1 cellular context compared by ENCODE assay signal in the genomic region with DNA sequence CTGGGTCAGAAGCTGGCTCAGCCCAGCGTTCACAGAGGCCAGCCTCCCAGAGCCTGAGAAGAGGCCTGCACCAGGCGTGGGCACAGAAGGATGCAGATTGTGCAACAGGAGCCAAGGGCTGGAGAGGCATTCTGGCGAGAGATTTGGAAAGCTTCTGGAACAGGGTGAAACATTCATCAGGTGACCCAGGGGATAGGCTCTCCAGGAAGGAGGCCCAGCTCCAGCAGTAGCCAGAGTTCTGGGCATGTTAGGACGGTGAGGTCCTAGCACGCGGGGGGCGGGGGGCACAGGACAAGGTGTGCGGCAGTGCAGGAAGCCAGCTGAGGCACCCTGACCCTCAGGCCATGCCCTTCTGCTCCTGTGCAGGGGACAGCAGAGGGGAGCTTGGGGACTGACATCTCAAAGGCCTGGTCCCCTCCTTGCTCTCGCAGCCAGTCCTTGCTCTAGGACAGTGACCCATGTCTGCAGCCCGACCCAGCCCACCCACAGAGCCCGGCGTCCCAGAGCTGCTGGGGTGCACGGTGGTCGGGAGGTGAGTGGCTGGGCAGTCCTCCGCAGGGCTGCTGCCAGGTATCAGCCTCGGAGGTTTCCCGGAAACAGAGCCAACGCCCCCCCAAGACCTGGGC.
A peak's percentile ranks its signal among the peaks of the same experiment; 100 is the strongest.
TF ChIP-seq lines count a peak whose summit lies in the region.

No MANE protein-coding gene starts in this region.

TF ChIP-seq in HepG2, 621 proteins besides CTCF, POLR2A, EP300 and RAD21 (continued from another document and continues in another):
- TF ChIP-seq, protein P1, sequence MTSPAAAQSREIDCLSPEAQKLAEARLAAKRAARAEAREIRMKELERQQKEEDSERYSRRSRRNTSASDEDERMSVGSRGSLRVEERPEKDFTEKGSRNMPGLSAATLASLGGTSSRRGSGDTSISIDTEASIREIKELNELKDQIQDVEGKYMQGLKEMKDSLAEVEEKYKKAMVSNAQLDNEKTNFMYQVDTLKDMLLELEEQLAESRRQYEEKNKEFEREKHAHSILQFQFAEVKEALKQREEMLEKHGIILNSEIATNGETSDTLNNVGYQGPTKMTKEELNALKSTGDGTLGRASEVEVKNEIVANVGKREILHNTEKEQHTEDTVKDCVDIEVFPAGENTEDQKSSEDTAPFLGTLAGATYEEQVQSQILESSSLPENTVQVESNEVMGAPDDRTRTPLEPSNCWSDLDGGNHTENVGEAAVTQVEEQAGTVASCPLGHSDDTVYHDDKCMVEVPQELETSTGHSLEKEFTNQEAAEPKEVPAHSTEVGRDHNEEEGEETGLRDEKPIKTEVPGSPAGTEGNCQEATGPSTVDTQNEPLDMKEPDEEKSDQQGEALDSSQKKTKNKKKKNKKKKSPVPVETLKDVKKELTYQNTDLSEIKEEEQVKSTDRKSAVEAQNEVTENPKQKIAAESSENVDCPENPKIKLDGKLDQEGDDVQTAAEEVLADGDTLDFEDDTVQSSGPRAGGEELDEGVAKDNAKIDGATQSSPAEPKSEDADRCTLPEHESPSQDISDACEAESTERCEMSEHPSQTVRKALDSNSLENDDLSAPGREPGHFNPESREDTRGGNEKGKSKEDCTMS (CRISPR knock-in tag; conservative IDR thresholded peaks at IDR 0.05) = no peak
- TF ChIP-seq ZMYM4 (CRISPR knock-in tag; IDR thresholded peaks at IDR 0.05) (no peak), MTF1 (CRISPR knock-in tag; IDR thresholded peaks at IDR 0.05) (no peak), PRMT3 (CRISPR knock-in tag; IDR thresholded peaks at IDR 0.05; ENCODE audit: borderline replicate concordance, low read depth) (no peak), JARID2 (CRISPR knock-in tag; IDR thresholded peaks at IDR 0.05; ENCODE audit: insufficient replicate concordance) (no peak), ZNF619 (CRISPR knock-in tag; IDR thresholded peaks at IDR 0.05) (peak; percentile 78; the same call in 1 of the 2 replicates), ZNF296 (CRISPR knock-in tag; conservative IDR thresholded peaks at IDR 0.05) (0 out of 2 replicates have a peak, but pooled peaks have one; percentile 14), MTA3 (CRISPR knock-in tag; IDR thresholded peaks at IDR 0.05) (no peak), ZNF225 (CRISPR knock-in tag; IDR thresholded peaks at IDR 0.05) (no peak; the same call in 1 of the 2 replicates), ZNF230 (CRISPR knock-in tag; IDR thresholded peaks at IDR 0.05) (no peak), HCFC1 (IDR thresholded peaks at IDR 0.05; ENCODE audit: low read depth, low read length) (no peak), HHEX (CRISPR knock-in tag; IDR thresholded peaks at IDR 0.05) (no peak), ERF (CRISPR knock-in tag; IDR thresholded peaks at IDR 0.05) (no peak), ZNF616 (CRISPR knock-in tag; IDR thresholded peaks at IDR 0.05; ENCODE audit: low read depth) (no peak), PTBP1 (IDR thresholded peaks at IDR 0.05; ENCODE audit: low read depth, low read length, poor library complexity, severe bottlenecking) (no peak), RFXAP (CRISPR knock-in tag; IDR thresholded peaks at IDR 0.05; ENCODE audit: borderline replicate concordance) (no peak), SMC3 (IDR thresholded peaks at IDR 0.05; ENCODE audit: low read length) (no peak), HMG20B (CRISPR knock-in tag; conservative IDR thresholded peaks at IDR 0.05) (no peak), ZNF747 (CRISPR knock-in tag; IDR thresholded peaks at IDR 0.05; ENCODE audit: borderline replicate concordance) (no peak), EED (CRISPR knock-in tag; IDR thresholded peaks at IDR 0.05) (0 out of 2 replicates have a peak, but pooled peaks have one; percentile 52)
- TF ChIP-seq, protein P2, sequence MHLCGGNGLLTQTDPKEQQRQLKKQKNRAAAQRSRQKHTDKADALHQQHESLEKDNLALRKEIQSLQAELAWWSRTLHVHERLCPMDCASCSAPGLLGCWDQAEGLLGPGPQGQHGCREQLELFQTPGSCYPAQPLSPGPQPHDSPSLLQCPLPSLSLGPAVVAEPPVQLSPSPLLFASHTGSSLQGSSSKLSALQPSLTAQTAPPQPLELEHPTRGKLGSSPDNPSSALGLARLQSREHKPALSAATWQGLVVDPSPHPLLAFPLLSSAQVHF (CRISPR knock-in tag; IDR thresholded peaks at IDR 0.05) = no peak
- TF ChIP-seq, protein P3, sequence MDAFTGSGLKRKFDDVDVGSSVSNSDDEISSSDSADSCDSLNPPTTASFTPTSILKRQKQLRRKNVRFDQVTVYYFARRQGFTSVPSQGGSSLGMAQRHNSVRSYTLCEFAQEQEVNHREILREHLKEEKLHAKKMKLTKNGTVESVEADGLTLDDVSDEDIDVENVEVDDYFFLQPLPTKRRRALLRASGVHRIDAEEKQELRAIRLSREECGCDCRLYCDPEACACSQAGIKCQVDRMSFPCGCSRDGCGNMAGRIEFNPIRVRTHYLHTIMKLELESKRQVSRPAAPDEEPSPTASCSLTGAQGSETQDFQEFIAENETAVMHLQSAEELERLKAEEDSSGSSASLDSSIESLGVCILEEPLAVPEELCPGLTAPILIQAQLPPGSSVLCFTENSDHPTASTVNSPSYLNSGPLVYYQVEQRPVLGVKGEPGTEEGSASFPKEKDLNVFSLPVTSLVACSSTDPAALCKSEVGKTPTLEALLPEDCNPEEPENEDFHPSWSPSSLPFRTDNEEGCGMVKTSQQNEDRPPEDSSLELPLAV (CRISPR knock-in tag; conservative IDR thresholded peaks at IDR 0.05; ENCODE audit: low read depth) = no peak
- TF ChIP-seq, protein P4, sequence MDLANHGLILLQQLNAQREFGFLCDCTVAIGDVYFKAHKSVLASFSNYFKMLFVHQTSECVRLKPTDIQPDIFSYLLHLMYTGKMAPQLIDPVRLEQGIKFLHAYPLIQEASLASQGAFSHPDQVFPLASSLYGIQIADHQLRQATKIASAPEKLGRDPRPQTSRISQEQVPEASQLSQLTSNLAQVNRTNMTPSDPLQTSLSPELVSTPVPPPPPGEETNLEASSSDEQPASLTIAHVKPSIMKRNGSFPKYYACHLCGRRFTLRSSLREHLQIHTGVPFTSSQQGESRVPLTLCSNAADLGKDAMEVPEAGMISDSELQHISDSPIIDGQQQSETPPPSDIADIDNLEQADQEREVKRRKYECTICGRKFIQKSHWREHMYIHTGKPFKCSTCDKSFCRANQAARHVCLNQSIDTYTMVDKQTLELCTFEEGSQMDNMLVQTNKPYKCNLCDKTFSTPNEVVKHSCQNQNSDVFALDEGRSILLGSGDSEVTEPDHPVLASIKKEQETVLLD (CRISPR knock-in tag; IDR thresholded peaks at IDR 0.05; ENCODE audit: low read depth) = no peak
- TF ChIP-seq, protein P5, sequence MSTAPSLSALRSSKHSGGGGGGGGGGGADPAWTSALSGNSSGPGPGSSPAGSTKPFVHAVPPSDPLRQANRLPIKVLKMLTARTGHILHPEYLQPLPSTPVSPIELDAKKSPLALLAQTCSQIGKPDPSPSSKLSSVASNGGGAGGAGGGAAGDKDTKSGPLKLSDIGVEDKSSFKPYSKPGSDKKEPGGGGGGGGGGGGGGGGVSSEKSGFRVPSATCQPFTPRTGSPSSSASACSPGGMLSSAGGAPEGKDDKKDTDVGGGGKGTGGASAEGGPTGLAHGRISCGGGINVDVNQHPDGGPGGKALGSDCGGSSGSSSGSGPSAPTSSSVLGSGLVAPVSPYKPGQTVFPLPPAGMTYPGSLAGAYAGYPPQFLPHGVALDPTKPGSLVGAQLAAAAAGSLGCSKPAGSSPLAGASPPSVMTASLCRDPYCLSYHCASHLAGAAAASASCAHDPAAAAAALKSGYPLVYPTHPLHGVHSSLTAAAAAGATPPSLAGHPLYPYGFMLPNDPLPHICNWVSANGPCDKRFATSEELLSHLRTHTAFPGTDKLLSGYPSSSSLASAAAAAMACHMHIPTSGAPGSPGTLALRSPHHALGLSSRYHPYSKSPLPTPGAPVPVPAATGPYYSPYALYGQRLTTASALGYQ (CRISPR knock-in tag; IDR thresholded peaks at IDR 0.05) = no peak
- TF ChIP-seq, protein P6, sequence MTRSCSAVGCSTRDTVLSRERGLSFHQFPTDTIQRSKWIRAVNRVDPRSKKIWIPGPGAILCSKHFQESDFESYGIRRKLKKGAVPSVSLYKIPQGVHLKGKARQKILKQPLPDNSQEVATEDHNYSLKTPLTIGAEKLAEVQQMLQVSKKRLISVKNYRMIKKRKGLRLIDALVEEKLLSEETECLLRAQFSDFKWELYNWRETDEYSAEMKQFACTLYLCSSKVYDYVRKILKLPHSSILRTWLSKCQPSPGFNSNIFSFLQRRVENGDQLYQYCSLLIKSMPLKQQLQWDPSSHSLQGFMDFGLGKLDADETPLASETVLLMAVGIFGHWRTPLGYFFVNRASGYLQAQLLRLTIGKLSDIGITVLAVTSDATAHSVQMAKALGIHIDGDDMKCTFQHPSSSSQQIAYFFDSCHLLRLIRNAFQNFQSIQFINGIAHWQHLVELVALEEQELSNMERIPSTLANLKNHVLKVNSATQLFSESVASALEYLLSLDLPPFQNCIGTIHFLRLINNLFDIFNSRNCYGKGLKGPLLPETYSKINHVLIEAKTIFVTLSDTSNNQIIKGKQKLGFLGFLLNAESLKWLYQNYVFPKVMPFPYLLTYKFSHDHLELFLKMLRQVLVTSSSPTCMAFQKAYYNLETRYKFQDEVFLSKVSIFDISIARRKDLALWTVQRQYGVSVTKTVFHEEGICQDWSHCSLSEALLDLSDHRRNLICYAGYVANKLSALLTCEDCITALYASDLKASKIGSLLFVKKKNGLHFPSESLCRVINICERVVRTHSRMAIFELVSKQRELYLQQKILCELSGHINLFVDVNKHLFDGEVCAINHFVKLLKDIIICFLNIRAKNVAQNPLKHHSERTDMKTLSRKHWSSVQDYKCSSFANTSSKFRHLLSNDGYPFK (CRISPR knock-in tag; IDR thresholded peaks at IDR 0.05; ENCODE audit: borderline replicate concordance) = peak; percentile 61
- TF ChIP-seq, protein P7, sequence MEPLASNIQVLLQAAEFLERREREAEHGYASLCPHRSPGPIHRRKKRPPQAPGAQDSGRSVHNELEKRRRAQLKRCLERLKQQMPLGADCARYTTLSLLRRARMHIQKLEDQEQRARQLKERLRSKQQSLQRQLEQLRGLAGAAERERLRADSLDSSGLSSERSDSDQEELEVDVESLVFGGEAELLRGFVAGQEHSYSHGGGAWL (CRISPR knock-in tag; IDR thresholded peaks at IDR 0.05) = no peak
- TF ChIP-seq, protein P8, sequence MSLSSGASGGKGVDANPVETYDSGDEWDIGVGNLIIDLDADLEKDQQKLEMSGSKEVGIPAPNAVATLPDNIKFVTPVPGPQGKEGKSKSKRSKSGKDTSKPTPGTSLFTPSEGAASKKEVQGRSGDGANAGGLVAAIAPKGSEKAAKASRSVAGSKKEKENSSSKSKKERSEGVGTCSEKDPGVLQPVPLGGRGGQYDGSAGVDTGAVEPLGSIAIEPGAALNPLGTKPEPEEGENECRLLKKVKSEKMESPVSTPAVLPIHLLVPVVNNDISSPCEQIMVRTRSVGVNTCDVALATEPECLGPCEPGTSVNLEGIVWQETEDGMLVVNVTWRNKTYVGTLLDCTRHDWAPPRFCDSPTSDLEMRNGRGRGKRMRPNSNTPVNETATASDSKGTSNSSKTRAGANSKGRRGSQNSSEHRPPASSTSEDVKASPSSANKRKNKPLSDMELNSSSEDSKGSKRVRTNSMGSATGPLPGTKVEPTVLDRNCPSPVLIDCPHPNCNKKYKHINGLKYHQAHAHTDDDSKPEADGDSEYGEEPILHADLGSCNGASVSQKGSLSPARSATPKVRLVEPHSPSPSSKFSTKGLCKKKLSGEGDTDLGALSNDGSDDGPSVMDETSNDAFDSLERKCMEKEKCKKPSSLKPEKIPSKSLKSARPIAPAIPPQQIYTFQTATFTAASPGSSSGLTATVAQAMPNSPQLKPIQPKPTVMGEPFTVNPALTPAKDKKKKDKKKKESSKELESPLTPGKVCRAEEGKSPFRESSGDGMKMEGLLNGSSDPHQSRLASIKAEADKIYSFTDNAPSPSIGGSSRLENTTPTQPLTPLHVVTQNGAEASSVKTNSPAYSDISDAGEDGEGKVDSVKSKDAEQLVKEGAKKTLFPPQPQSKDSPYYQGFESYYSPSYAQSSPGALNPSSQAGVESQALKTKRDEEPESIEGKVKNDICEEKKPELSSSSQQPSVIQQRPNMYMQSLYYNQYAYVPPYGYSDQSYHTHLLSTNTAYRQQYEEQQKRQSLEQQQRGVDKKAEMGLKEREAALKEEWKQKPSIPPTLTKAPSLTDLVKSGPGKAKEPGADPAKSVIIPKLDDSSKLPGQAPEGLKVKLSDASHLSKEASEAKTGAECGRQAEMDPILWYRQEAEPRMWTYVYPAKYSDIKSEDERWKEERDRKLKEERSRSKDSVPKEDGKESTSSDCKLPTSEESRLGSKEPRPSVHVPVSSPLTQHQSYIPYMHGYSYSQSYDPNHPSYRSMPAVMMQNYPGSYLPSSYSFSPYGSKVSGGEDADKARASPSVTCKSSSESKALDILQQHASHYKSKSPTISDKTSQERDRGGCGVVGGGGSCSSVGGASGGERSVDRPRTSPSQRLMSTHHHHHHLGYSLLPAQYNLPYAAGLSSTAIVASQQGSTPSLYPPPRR (CRISPR knock-in tag; IDR thresholded peaks at IDR 0.05; ENCODE audit: borderline replicate concordance) = no peak
- TF ChIP-seq, protein P9, sequence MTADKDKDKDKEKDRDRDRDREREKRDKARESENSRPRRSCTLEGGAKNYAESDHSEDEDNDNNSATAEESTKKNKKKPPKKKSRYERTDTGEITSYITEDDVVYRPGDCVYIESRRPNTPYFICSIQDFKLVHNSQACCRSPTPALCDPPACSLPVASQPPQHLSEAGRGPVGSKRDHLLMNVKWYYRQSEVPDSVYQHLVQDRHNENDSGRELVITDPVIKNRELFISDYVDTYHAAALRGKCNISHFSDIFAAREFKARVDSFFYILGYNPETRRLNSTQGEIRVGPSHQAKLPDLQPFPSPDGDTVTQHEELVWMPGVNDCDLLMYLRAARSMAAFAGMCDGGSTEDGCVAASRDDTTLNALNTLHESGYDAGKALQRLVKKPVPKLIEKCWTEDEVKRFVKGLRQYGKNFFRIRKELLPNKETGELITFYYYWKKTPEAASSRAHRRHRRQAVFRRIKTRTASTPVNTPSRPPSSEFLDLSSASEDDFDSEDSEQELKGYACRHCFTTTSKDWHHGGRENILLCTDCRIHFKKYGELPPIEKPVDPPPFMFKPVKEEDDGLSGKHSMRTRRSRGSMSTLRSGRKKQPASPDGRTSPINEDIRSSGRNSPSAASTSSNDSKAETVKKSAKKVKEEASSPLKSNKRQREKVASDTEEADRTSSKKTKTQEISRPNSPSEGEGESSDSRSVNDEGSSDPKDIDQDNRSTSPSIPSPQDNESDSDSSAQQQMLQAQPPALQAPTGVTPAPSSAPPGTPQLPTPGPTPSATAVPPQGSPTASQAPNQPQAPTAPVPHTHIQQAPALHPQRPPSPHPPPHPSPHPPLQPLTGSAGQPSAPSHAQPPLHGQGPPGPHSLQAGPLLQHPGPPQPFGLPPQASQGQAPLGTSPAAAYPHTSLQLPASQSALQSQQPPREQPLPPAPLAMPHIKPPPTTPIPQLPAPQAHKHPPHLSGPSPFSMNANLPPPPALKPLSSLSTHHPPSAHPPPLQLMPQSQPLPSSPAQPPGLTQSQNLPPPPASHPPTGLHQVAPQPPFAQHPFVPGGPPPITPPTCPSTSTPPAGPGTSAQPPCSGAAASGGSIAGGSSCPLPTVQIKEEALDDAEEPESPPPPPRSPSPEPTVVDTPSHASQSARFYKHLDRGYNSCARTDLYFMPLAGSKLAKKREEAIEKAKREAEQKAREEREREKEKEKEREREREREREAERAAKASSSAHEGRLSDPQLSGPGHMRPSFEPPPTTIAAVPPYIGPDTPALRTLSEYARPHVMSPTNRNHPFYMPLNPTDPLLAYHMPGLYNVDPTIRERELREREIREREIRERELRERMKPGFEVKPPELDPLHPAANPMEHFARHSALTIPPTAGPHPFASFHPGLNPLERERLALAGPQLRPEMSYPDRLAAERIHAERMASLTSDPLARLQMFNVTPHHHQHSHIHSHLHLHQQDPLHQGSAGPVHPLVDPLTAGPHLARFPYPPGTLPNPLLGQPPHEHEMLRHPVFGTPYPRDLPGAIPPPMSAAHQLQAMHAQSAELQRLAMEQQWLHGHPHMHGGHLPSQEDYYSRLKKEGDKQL (CRISPR knock-in tag; IDR thresholded peaks at IDR 0.05; ENCODE audit: low read depth) = no peak
